ENCODE assay signal across 26 cellular contexts in the genomic region with DNA sequence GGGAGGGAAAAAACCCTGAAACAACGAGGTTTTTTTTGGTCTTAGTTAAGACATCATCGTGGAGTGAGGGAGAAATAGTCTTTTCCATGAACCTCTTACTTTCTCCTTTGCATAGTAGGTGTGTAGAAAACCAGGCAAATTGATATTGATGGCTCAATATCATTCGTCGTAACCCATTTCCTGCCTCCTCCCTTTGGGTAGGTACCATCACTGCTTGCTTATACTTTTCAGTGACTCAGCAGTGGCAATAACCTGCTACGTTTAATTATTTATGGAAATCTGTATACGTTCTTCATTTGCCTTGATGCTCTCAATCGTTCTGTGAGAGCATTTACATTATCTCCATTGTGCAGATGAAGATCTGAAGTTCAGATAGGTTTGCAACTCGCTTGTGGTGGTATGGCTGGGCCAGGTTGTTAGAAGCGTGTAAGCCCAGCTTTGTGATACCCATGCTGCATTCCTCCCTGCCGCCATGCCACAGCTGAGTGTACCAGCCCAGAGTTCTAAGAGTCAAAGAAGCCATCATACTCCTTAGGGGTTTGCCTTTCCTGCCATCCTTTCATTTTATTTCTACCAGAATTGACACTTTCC.
"Had no signal": no experiment of that assay in that cellular context is flagged by ENCODE, and none has a peak within 500 bp of the region (broad histone marks: within the 10 kb centered on the region; RNA-seq: fewer than 3 reads in every experiment).

No MANE protein-coding gene starts in this region.

- DNase-seq: activated B cell treated with CpG ODN at 0.5 μM for 24 hours; activated CD4-positive, alpha-beta T cell treated with anti-CD3 and anti-CD28 coated beads for 36 hours; activated CD4-positive, alpha-beta T cell treated with anti-CD3 and anti-CD28 coated beads, Interleukin-2, amount 50 U/mL, for 48 hours; activated CD8-positive, alpha-beta memory T cell treated with anti-CD3 and anti-CD28 coated beads, Interleukin-2, amount 50 U/mL, for 4 hours; activated effector memory CD4-positive, alpha-beta T cell treated with Interleukin-2 at 50 U/mL for 16 hours; activated naive CD4-positive, alpha-beta T cell treated with anti-CD3 and anti-CD28 coated beads, Interleukin-2, amount 10 ng/mL, durations not matched to agents 7 days and 5 days; activated T-cell treated with anti-CD3 and anti-CD28 coated beads, Interleukin-2, amount 50 U/mL, for 24 hours; brain microvascular endothelial cell; central memory CD4-positive, alpha-beta T cell; colonic mucosa; dorsolateral prefrontal cortex; glutamatergic neuron; hippocampal formation; left ventricle myocardium superior; mammary epithelial cell; ovary; stimulated activated CD4-positive, alpha-beta T cell treated with anti-CD3 and anti-CD28 coated beads, Interleukin-4, amount 100 ng/mL, for 1 hour; stimulated activated naive CD4-positive, alpha-beta T cell treated with Interleukin-2 at 50 U/mL for 16 hours; upper lobe of left lung had no signal

- H3K4me3 Mint-ChIP-seq: activated B cell treated with CpG ODN at 0.5 μM for 24 hours; activated CD4-positive, alpha-beta T cell treated with anti-CD3 and anti-CD28 coated beads for 36 hours; activated naive CD4-positive, alpha-beta T cell treated with anti-CD3 and anti-CD28 coated beads, Interleukin-2, amount 10 ng/mL, durations not matched to agents 7 days and 5 days; activated T-cell treated with anti-CD3 and anti-CD28 coated beads, Interleukin-2, amount 50 U/mL, for 24 hours; mesothelial cell of epicardium; nephron had no signal

- H3K4me3 ChIP-seq: ascending aorta, colonic mucosa, dorsolateral prefrontal cortex, esophagus muscularis mucosa, ovary, prostate gland, thoracic aorta, upper lobe of left lung had no signal

- H3K27ac Mint-ChIP-seq: activated B cell treated with CpG ODN at 0.5 μM for 24 hours; activated CD4-positive, alpha-beta T cell treated with anti-CD3 and anti-CD28 coated beads for 36 hours; activated naive CD4-positive, alpha-beta T cell treated with anti-CD3 and anti-CD28 coated beads, Interleukin-2, amount 10 ng/mL, durations not matched to agents 7 days and 5 days; mesothelial cell of epicardium; nephron; T-helper 1 cell treated with Interleukin-12 subunit alpha and Interleukin-12 subunit beta and Interleukin-4 antibody, amounts not matched to agents 30 μg/mL and 1 μg/mL, for 36 hours had no signal

- H3K4me1 Mint-ChIP-seq: nephron had no signal

- H3K27me3 Mint-ChIP-seq: activated CD4-positive, alpha-beta T cell treated with anti-CD3 and anti-CD28 coated beads for 36 hours; activated naive CD4-positive, alpha-beta T cell treated with anti-CD3 and anti-CD28 coated beads, Interleukin-2, amount 10 ng/mL, durations not matched to agents 7 days and 5 days; activated T-cell treated with anti-CD3 and anti-CD28 coated beads, Interleukin-2, amount 50 U/mL, for 24 hours had no signal

- H3K9me3 Mint-ChIP-seq: activated B cell treated with CpG ODN at 0.5 μM for 24 hours; activated naive CD4-positive, alpha-beta T cell treated with anti-CD3 and anti-CD28 coated beads, Interleukin-2, amount 10 ng/mL, durations not matched to agents 7 days and 5 days; mesothelial cell of epicardium; nephron had no signal

- ATAC-seq: activated CD4-positive, alpha-beta T cell treated with anti-CD3 and anti-CD28 coated beads for 36 hours; left ventricle myocardium superior had no signal
